14 cellular contexts compared by ENCODE assay signal in the genomic region with DNA sequence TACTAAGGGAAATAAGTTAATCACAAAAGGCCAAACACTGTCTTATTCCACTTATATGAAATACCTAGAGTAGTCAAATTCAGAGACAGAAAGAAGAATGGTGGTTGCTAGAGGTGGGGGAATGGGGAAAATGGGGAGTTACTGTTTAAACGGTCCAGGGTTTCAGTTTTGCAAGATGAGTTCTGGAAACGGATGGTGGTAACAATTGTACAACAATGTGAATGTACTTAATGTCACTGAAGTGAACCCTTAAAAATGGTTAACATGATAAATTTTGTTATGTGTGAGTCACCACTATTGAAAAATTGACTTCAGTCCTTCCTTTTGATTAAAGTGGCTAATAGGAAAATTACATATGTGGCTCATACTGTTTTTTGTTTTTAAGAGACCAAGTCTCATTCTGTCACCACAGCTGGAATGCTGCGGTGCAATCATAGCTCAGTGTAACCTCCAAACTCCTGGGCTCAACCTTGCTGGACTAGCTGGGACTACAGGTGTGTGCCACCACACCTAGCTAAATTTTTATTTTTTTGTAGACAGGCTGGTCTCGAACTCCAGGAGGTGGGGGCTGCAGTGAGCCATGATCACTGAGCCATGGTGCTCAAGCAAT. TPM values are rescaled to one million over a fixed set of nuclear protein-coding genes. Genes with fewer than 3 reads are reported as not detected.
DNase-seq lines count a peak whose midpoint lies in the region; ATAC-seq, FAIRE-seq and TF ChIP-seq lines count a peak whose summit lies in the region.
"Had no signal": no experiment of that assay in that cellular context is flagged by ENCODE, and none has a peak within 500 bp of the region (broad histone marks: within the 10 kb centered on the region; RNA-seq: fewer than 3 reads in every experiment).

No MANE protein-coding gene starts in this region.

- peak overlapping the region; percentile 39 for H3K27ac Mint-ChIP-seq in CD4-positive, alpha-beta T cell
- H3K27ac Mint-ChIP-seq in T-helper 17 cell: no peak overlapping the region
- H3K27ac Mint-ChIP-seq in WTC11: no peak overlapping the region
- H3K27ac Mint-ChIP-seq: GM23338 had no signal

- ATAC-seq in CD4-positive, alpha-beta T cell (ENCODE audit: poor library complexity): no peak
- peak; percentile 65 for ATAC-seq in GM18511 (IDR thresholded peaks at IDR 0.05; ENCODE audit: unreplicated experiment)
- peak; percentile 46 for ATAC-seq in HG02678 (IDR thresholded peaks at IDR 0.05; ENCODE audit: unreplicated experiment)
- peak; percentile 27 for ATAC-seq in T-helper 17 cell
- no peak for ATAC-seq in WTC11
- ATAC-seq in HG03521 (IDR thresholded peaks at IDR 0.05; ENCODE audit: unreplicated experiment): no peak
- ATAC-seq: esophagus mucosa, GM23338 had no signal

- peaks cover 17% of the 10 kb centered on the region for H3K36me3 Mint-ChIP-seq in CD4-positive, alpha-beta T cell (ENCODE audit: low read depth)
- peaks cover 2% of the 10 kb centered on the region for H3K36me3 Mint-ChIP-seq in T-helper 17 cell (ENCODE audit: low read depth)
- H3K36me3 Mint-ChIP-seq in WTC11: peaks cover 2% of the 10 kb centered on the region; the same call in 1 of the 2 replicates

- H3K4me1 Mint-ChIP-seq in CD4-positive, alpha-beta T cell (ENCODE audit: low read depth): peaks cover 84% of the 10 kb centered on the region
- H3K4me1 Mint-ChIP-seq in T-helper 17 cell: peaks cover 42% of the 10 kb centered on the region
- H3K4me1 Mint-ChIP-seq in WTC11: peaks cover 28% of the 10 kb centered on the region

- no peak overlapping the region for H3K27ac ChIP-seq in CD4-positive, alpha-beta T cell (ENCODE audit: low read depth, low read length)
- no peak overlapping the region for H3K27ac ChIP-seq in RWPE1
- H3K27ac ChIP-seq: thoracic aorta had no signal

- intact Hi-C loops in CD4-positive, alpha-beta T cell (cut with DNase I, micrococcal nuclease): no loop called here

- H3K27me3 Mint-ChIP-seq in CD4-positive, alpha-beta T cell: no peaks in the 10 kb centered on the region
- H3K27me3 Mint-ChIP-seq in T-helper 17 cell (no peaks in the 10 kb centered on the region), WTC11 (ENCODE audit: low read depth) (no peaks in the 10 kb centered on the region)

- H3K27me3 ChIP-seq in CD4-positive, alpha-beta T cell (ENCODE audit: control insufficient read depth, insufficient read depth, low read length): no peaks in the 10 kb centered on the region

- CTCF ChIA-PET in CD4-positive, alpha-beta T cell (lab: Charles Lee): interaction anchor here (0.7 to 1.7 kb wide), 2 partner anchors 9 to 100 kb away, joined by 3 read pairs; no protein-coding TSS in a partner anchor
- CTCF ChIA-PET in WTC11 (lab: Charles Lee) (interaction anchor here (0.9 kb wide), 1 partner anchor 12 kb away, joined by 3 read pairs; no protein-coding TSS in a partner anchor), RWPE1 (lab: Yijun Ruan, JAX) (no interaction called here)

- TF ChIP-seq CTCF in CD4-positive, alpha-beta T cell (IDR thresholded peaks at IDR 0.05): no peak
- no peak for TF ChIP-seq CTCF in WTC11 (IDR thresholded peaks at IDR 0.05)
- TF ChIP-seq CTCF in RWPE1 (conservative IDR thresholded peaks at IDR 0.05; ENCODE audit: low read depth): no peak

- POLR2A ChIA-PET in CD4-positive, alpha-beta T cell (lab: Charles Lee): interaction anchor here (1.6 kb wide), 1 partner anchor 9 kb away, joined by 5 read pairs; a partner anchor contains a TSS
- POLR2A ChIA-PET in WTC11 (lab: Charles Lee) (no interaction called here), RWPE1 (lab: Yijun Ruan, JAX; ENCODE audit: low non-redundant PET) (interaction anchor here (0.6 kb wide), 1 partner anchor 12 kb away, joined by 3 read pairs; no protein-coding TSS in a partner anchor)

- FAIRE-seq in HTR-8/SVneo (lab: Jason Lieb, UNC): no peak

- no peaks in the 10 kb centered on the region for H3K9me3 Mint-ChIP-seq in CD4-positive, alpha-beta T cell
- no peaks in the 10 kb centered on the region for H3K9me3 Mint-ChIP-seq in WTC11
- H3K9me3 Mint-ChIP-seq: GM23338 had no signal

- H3K4me3 Mint-ChIP-seq in CD4-positive, alpha-beta T cell: peak overlapping the region; percentile 40
- H3K4me3 Mint-ChIP-seq in T-helper 17 cell: peak overlapping the region; percentile 25
- H3K4me3 Mint-ChIP-seq in WTC11: no peak overlapping the region
- H3K4me3 Mint-ChIP-seq: GM23338 had no signal

- DNase-seq in CD4-positive, alpha-beta T cell: no peak
- DNase-seq in T-helper 17 cell: no peak
- DNase-seq in HTR-8/SVneo (ENCODE audit: insufficient read length, low spot score): no peak
- no peak for DNase-seq in WTC11 (ENCODE audit: low spot score)
- no peak for DNase-seq in RWPE1 (ENCODE audit: low spot score)
- DNase-seq: midbrain, NCI-H1436 treated with DMSO at 0.1 percent for 48 hours, SW 1271 had no signal

- H3K9me3 ChIP-seq in CD4-positive, alpha-beta T cell (ENCODE audit: control insufficient read depth, low read length): no peaks in the 10 kb centered on the region
- no peaks in the 10 kb centered on the region for H3K9me3 ChIP-seq in T-helper 17 cell (ENCODE audit: control insufficient read depth, low read length, poor library complexity, severe bottlenecking)
- H3K9me3 ChIP-seq: thoracic aorta had no signal

TF ChIP-seq in WTC11, 78 proteins besides CTCF, POLR2A, EP300 and RAD21:
- no peak for TF ChIP-seq GRHL2 (CRISPR knock-in tag; IDR thresholded peaks at IDR 0.05; ENCODE audit: insufficient replicate concordance, severe bottlenecking)
- TF ChIP-seq TEAD1 (CRISPR knock-in tag; IDR thresholded peaks at IDR 0.05): no peak
- no peak for TF ChIP-seq SMAD4 (CRISPR knock-in tag; IDR thresholded peaks at IDR 0.05)
- TF ChIP-seq CREB1 (CRISPR knock-in tag; IDR thresholded peaks at IDR 0.05): no peak
- no peak for TF ChIP-seq NFYB (CRISPR knock-in tag; conservative IDR thresholded peaks at IDR 0.05; ENCODE audit: low read depth)

RNA-seq across cellular contexts. Expression of a gene that starts 8.7 kb away (rescaled TPM):
- total RNA-seq in CD4-positive, alpha-beta T cell: 100 to 1,000 TPM; 178 to 185 TPM
- total RNA-seq in T-helper 17 cell (100 to 1,000 TPM; 134 to 152 TPM), WTC11 (2021) (103 to 110 TPM (median 105 TPM) in 3 replicates)

Comparison
In these comparisons a context has a peak if more than half of its experiments do, and no peak if none do; other contexts are left out.
1. ATAC-seq: peak in GM18511 (single experiment), HG02678 (single experiment) and T-helper 17 cell (single experiment); none in CD4-positive, alpha-beta T cell (single experiment), WTC11 (single experiment) and HG03521 (single experiment).